ENCODE assay signal across 1 cellular context in the genomic region with DNA sequence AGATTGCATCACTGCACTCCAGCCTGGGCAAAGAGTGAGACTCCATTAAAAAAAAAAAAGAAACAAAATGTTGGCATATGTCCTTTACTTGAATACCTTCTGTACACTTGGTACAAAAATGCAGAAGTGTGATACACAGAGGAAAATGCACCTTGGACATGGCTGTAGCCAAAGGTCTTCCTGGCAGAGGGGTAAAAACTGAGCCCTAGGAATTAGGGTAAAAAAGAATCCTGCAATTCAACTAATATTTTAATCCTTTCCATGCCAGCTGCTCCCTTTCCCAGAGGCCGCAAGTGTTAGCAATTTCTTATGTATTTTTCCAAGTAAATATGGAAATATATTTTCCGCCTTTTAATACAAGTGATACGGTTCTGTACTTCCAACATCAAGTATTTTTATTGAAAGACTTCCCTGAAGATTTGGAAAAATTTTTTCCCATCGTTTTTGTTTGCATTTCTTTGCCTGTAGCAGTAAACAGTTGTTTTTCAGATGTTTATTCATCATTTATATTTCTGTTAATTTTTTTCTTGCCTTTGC.
TF ChIP-seq lines count a peak whose summit lies in the region.

No MANE protein-coding gene starts in this region.

TF ChIP-seq in HepG2, 621 proteins besides CTCF, POLR2A, EP300 and RAD21:
- TF ChIP-seq, protein P1, sequence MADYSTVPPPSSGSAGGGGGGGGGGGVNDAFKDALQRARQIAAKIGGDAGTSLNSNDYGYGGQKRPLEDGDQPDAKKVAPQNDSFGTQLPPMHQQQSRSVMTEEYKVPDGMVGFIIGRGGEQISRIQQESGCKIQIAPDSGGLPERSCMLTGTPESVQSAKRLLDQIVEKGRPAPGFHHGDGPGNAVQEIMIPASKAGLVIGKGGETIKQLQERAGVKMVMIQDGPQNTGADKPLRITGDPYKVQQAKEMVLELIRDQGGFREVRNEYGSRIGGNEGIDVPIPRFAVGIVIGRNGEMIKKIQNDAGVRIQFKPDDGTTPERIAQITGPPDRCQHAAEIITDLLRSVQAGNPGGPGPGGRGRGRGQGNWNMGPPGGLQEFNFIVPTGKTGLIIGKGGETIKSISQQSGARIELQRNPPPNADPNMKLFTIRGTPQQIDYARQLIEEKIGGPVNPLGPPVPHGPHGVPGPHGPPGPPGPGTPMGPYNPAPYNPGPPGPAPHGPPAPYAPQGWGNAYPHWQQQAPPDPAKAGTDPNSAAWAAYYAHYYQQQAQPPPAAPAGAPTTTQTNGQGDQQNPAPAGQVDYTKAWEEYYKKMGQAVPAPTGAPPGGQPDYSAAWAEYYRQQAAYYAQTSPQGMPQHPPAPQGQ (CRISPR knock-in tag; IDR thresholded peaks at IDR 0.05; ENCODE audit: borderline replicate concordance), result no peak
